24 cellular contexts compared by ENCODE assay signal in genomic region chr10:3986407-3987141, GRCh38.
"Had no signal": no experiment of that assay in that cellular context is flagged by ENCODE, and none has a peak within 500 bp of the region (broad histone marks: within the 10 kb centered on the region; RNA-seq: fewer than 3 reads in every experiment).

No MANE protein-coding gene starts in this region.

- H3K27me3 ChIP-seq: heart right ventricle, sigmoid colon, testis, vagina had no signal

- H3K9me3 ChIP-seq: testis, vagina had no signal

- H3K36me3 ChIP-seq: heart right ventricle, sigmoid colon, vagina had no signal

- H3K4me2 ChIP-seq: smooth muscle cell had no signal

- H3K4me3 ChIP-seq: heart right ventricle, sigmoid colon, smooth muscle cell, testis, vagina had no signal

- DNase-seq: activated CD4-positive, alpha-beta memory T cell treated with anti-CD3 and anti-CD28 coated beads, Interleukin-2, amount 10 ng/mL, durations not matched to agents 7 days and 5 days; activated CD4-positive, alpha-beta T cell treated with anti-CD3 and anti-CD28 coated beads, Interleukin-2, amount 10 ng/mL, durations not matched to agents 24 days and 14 days; activated CD4-positive, CD25-positive, alpha-beta regulatory T cell; activated gamma-delta T cell; activated T-cell treated with anti-CD3 and anti-CD28 coated beads for 4 hours; aorta; central memory CD4-positive, alpha-beta T cell; dermis blood vessel endothelial cell; effector CD8-positive, alpha-beta T cell; erythroblast; foreskin fibroblast; heart right ventricle; islet precursor cell; left cardiac atrium; mesenchymal stem cell; naive B cell; occipital lobe; sigmoid colon; stimulated activated CD4-positive, alpha-beta T cell treated with anti-CD3 and anti-CD28 coated beads, Interleukin-2, amount 100 ng/mL, for 48 hours; stimulated activated naive CD4-positive, alpha-beta T cell; testis had no signal

- ATAC-seq: activated naive CD4-positive, alpha-beta T cell treated with anti-CD3 and anti-CD28 coated beads, Interleukin-2, amount 50 U/mL, for 72 hours; left cardiac atrium had no signal

- H3K27ac ChIP-seq: sigmoid colon, testis, vagina had no signal

- H3K4me1 ChIP-seq: sigmoid colon had no signal
